19 cellular contexts compared by ENCODE assay signal in the genomic region with DNA sequence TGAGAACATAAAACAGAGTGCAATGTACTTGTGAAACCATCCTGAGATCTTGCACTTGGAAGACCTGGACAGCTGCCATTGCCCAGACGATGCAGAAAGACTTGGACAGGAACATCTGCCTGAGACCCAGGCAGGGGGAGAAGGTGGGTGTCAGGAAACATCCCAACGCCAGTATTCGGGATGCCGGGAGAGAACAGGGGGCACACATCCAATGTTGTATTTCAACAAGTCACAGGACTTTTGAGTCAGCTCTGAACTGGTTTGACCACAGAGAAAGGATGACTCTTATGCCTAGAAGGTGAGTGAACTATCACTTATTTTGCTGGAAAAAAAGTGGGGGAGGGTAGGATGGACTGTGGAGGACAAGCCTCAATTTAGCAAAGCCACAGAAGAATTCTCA.
A peak's percentile ranks its signal among the peaks of the same experiment; 100 is the strongest.
DNase-seq lines count a peak whose midpoint lies in the region; ATAC-seq and TF ChIP-seq lines count a peak whose summit lies in the region.
"Had no signal": no experiment of that assay in that cellular context is flagged by ENCODE, and none has a peak within 500 bp of the region (broad histone marks: within the 10 kb centered on the region; RNA-seq: fewer than 3 reads in every experiment).

No MANE protein-coding gene starts in this region.

- no peak overlapping the region for H3K14ac ChIP-seq in neuronal stem cell (ENCODE audit: low read length)

- no peak overlapping the region for H3K4me2 ChIP-seq in neuronal stem cell (ENCODE audit: insufficient read depth, low read length, poor library complexity, severe bottlenecking)
- H3K4me2 ChIP-seq: SK-N-SH had no signal

- H3K36me3 ChIP-seq in gastroesophageal sphincter (no peaks in the 10 kb centered on the region), neuronal stem cell (replicated peaks in 1 of 2; ENCODE audit: control insufficient read depth in 2 of 2, insufficient read depth in 2 of 2, low read length in 2 of 2) (peaks cover 0 to 4% of the 10 kb centered on the region in 2 donors)
- H3K36me3 ChIP-seq: gastrocnemius medialis, right lobe of liver had no signal

- no peak overlapping the region for H2AK5ac ChIP-seq in neuronal stem cell (ENCODE audit: low read depth, low read length)

- H3K4me1 ChIP-seq in gastroesophageal sphincter (peaks cover 0 to 48% (median 4%) of the 10 kb centered on the region in 3 donors), neuronal stem cell (ENCODE audit: control insufficient read depth in 2 of 2, insufficient read depth in 1 of 2, low read depth in 1 of 2, low read length in 2 of 2) (no peaks in the 10 kb centered on the region)
- H3K4me1 ChIP-seq: gastrocnemius medialis, right lobe of liver had no signal

- no peak overlapping the region for H3K9ac ChIP-seq in neuronal stem cell (ENCODE audit: low read depth, low read length, poor library complexity)
- H3K9ac ChIP-seq: SK-N-SH had no signal

- peaks cover 12% of the 10 kb centered on the region for H3K4me1 Mint-ChIP-seq in MCF 10A (ENCODE audit: insufficient read depth, unreplicated experiment)
- H3K4me1 Mint-ChIP-seq in stimulated activated effector memory CD8-positive, alpha-beta T cell treated with anti-CD3 and anti-CD28 coated beads, Interleukin-12 subunit alpha, Interleukin-12 subunit beta, amount 100 ng/mL, for 72 hours: peaks cover 4% of the 10 kb centered on the region
- H3K4me1 Mint-ChIP-seq: activated CD4-positive, alpha-beta memory T cell treated with anti-CD3 and anti-CD28 coated beads, Interleukin-2, amount 10 ng/mL, durations not matched to agents 7 days and 5 days had no signal

- no peaks in the 10 kb centered on the region for H3K9me3 Mint-ChIP-seq in MCF 10A (ENCODE audit: unreplicated experiment)
- H3K9me3 Mint-ChIP-seq in stimulated activated effector memory CD8-positive, alpha-beta T cell treated with anti-CD3 and anti-CD28 coated beads, Interleukin-12 subunit alpha, Interleukin-12 subunit beta, amount 100 ng/mL, for 72 hours: no peaks in the 10 kb centered on the region
- H3K9me3 Mint-ChIP-seq: activated CD4-positive, alpha-beta memory T cell treated with anti-CD3 and anti-CD28 coated beads, Interleukin-2, amount 10 ng/mL, durations not matched to agents 7 days and 5 days had no signal

- no peaks in the 10 kb centered on the region for H3K36me3 Mint-ChIP-seq in MCF 10A (ENCODE audit: insufficient read depth, unreplicated experiment)
- H3K36me3 Mint-ChIP-seq in stimulated activated effector memory CD8-positive, alpha-beta T cell treated with anti-CD3 and anti-CD28 coated beads, Interleukin-12 subunit alpha, Interleukin-12 subunit beta, amount 100 ng/mL, for 72 hours: no peaks in the 10 kb centered on the region

- TF ChIP-seq CTCF in HFF-Myc (IDR thresholded peaks at IDR 0.05; ENCODE audit: low read depth, low read length, missing control alignments) (no peak), MCF 10A (IDR thresholded peaks at IDR 0.05; ENCODE audit: unreplicated experiment) (no peak), gastroesophageal sphincter (IDR thresholded peaks at IDR 0.05) (no peak)

- no peak for TF ChIP-seq POLR2A in gastroesophageal sphincter (IDR thresholded peaks at IDR 0.05)

- POLR2A ChIA-PET in MCF 10A (lab: Yijun Ruan, JAX): interaction anchor here (0.6 kb wide), 1 partner anchor 9 kb away, joined by 3 read pairs; no protein-coding TSS in a partner anchor
- POLR2A ChIA-PET in HEK293T (lab: Yijun Ruan, JAX): interaction anchor here (0.8 kb wide), 1 partner anchor 9 kb away, joined by 3 read pairs; no protein-coding TSS in a partner anchor

- no peak overlapping the region for H4K91ac ChIP-seq in neuronal stem cell (ENCODE audit: low read depth, low read length, poor library complexity)

- no peak for DNase-seq in HFF-Myc (ENCODE audit: extremely low read depth, low read depth)
- peak; percentile 56 for DNase-seq in MCF 10A (ENCODE audit: unreplicated experiment)
- DNase-seq in stimulated activated effector memory CD8-positive, alpha-beta T cell treated with anti-CD3 and anti-CD28 coated beads, Interleukin-12 subunit alpha, Interleukin-12 subunit beta, amount 100 ng/mL, for 72 hours (ENCODE audit: low spot score in 2 of 2): no peak
- DNase-seq in NOMO-1 treated with dmso at 0.1 percent for 144 hours (lab: John Stamatoyannopoulos, UW; ENCODE audit: unreplicated experiment): no peak
- DNase-seq in NCI-H2227 treated with DMSO at 0.1 percent for 48 hours (lab: John Stamatoyannopoulos, UW): no peak
- no peak for DNase-seq in neuronal stem cell (ENCODE audit: low spot score)
- no peak for DNase-seq in HEK293T (ENCODE audit: extremely low spot score)
- DNase-seq: activated CD4-positive, alpha-beta memory T cell treated with anti-CD3 and anti-CD28 coated beads, Interleukin-2, amount 10 ng/mL, durations not matched to agents 7 days and 5 days; dermis blood vessel endothelial cell; DND-41; KBM-7; NCI-H1417; nephron progenitor cell; right lobe of liver; stimulated activated naive CD4-positive, alpha-beta T cell treated with Interleukin-2 at 50 U/mL for 16 hours had no signal

- H4K8ac ChIP-seq in neuronal stem cell (ENCODE audit: low read depth, low read length): no peak overlapping the region

- peaks cover 7% of the 10 kb centered on the region for H3K79me1 ChIP-seq in neuronal stem cell (ENCODE audit: low read depth, low read length)

- no peak overlapping the region for H2AFZ ChIP-seq in neuronal stem cell (ENCODE audit: low read length)

- no CpG with 5 or more reads among the region's 4 CpGs for WGBS in gastroesophageal sphincter (ENCODE audit: low coverage in 1 of 2), 2 donors
- no CpG with 5 or more reads among the region's 4 CpGs for WGBS in neuronal stem cell (ENCODE audit: extremely low coverage in 2 of 2, insufficient read length in 2 of 2, insufficient replicate concordance in 1 of 2), 2 donors

- no peak overlapping the region for H3K23ac ChIP-seq in neuronal stem cell (ENCODE audit: low read depth, low read length, poor library complexity)

- CTCF ChIA-PET in MCF 10A (lab: Yijun Ruan, JAX): interaction anchor here (0.5 kb wide), 1 partner anchor 101 kb away, joined by 3 read pairs; no protein-coding TSS in a partner anchor
- CTCF ChIA-PET in HEK293T (lab: Yijun Ruan, JAX): no interaction called here

- H3K4me3 ChIP-seq in HFF-Myc (replicated peaks; ENCODE audit: low read depth, low read length) (peak overlapping the region; percentile 10), gastroesophageal sphincter (no peak overlapping the region), neuronal stem cell (ENCODE audit: low read length in 2 of 2) (no peak overlapping the region)
- H3K4me3 ChIP-seq: gastrocnemius medialis, right lobe of liver had no signal

- no peak overlapping the region for H2BK5ac ChIP-seq in neuronal stem cell (ENCODE audit: low read length)

- H2BK15ac ChIP-seq in neuronal stem cell (ENCODE audit: low read length): no peak overlapping the region

- TF ChIP-seq EP300 in gastroesophageal sphincter (IDR thresholded peaks at IDR 0.05): no peak

- no peak overlapping the region for H2BK120ac ChIP-seq in neuronal stem cell (ENCODE audit: low read depth, low read length)

- no peak overlapping the region for H2BK12ac ChIP-seq in neuronal stem cell (ENCODE audit: low read length)

- H3K27me3 ChIP-seq in gastroesophageal sphincter (no peaks in the 10 kb centered on the region), neuronal stem cell (ENCODE audit: control insufficient read depth in 3 of 3, insufficient read depth in 3 of 3, low read depth in 1 of 3, low read length in 3 of 3) (no peaks in the 10 kb centered on the region)
- H3K27me3 ChIP-seq: gastrocnemius medialis, right lobe of liver had no signal

- H3K4ac ChIP-seq in neuronal stem cell (ENCODE audit: low read length): no peak overlapping the region

- H3K27me3 Mint-ChIP-seq in MCF 10A (ENCODE audit: insufficient read depth, unreplicated experiment): peaks cover 32% of the 10 kb centered on the region

- intact Hi-C loops in MCF 10A (cut with micrococcal nuclease): no loop called here

- BruUV-seq in MCF 10A (replicated peaks; lab: Mats Ljungman, UMichigan): no TSS peak

- H3K4me3 Mint-ChIP-seq in MCF 10A (ENCODE audit: unreplicated experiment): no peak overlapping the region
- H3K4me3 Mint-ChIP-seq in stimulated activated effector memory CD8-positive, alpha-beta T cell treated with anti-CD3 and anti-CD28 coated beads, Interleukin-12 subunit alpha, Interleukin-12 subunit beta, amount 100 ng/mL, for 72 hours: no peak overlapping the region
- H3K4me3 Mint-ChIP-seq: activated CD4-positive, alpha-beta memory T cell treated with anti-CD3 and anti-CD28 coated beads, Interleukin-2, amount 10 ng/mL, durations not matched to agents 7 days and 5 days; nephron progenitor cell had no signal

- H3K9me3 ChIP-seq in gastroesophageal sphincter (no peaks in the 10 kb centered on the region), neuronal stem cell (replicated peaks in 1 of 2; ENCODE audit: control insufficient read depth in 2 of 2, insufficient read depth in 1 of 2, low read depth in 1 of 2, low read length in 2 of 2) (peaks cover 6 to 20% of the 10 kb centered on the region in 2 donors)
- H3K9me3 ChIP-seq: gastrocnemius medialis, right lobe of liver, SK-N-SH had no signal

- ATAC-seq in gastroesophageal sphincter: peak; percentile 54
- peak; percentile 53 for ATAC-seq in stimulated activated effector memory CD8-positive, alpha-beta T cell treated with anti-CD3 and anti-CD28 coated beads, Interleukin-12 subunit alpha, Interleukin-12 subunit beta, amount 100 ng/mL, for 72 hours

- no peak overlapping the region for H3K27ac Mint-ChIP-seq in MCF 10A (ENCODE audit: low read depth, unreplicated experiment)
- no peak overlapping the region for H3K27ac Mint-ChIP-seq in stimulated activated effector memory CD8-positive, alpha-beta T cell treated with anti-CD3 and anti-CD28 coated beads, Interleukin-12 subunit alpha, Interleukin-12 subunit beta, amount 100 ng/mL, for 72 hours
- H3K27ac Mint-ChIP-seq: activated CD4-positive, alpha-beta memory T cell treated with anti-CD3 and anti-CD28 coated beads, Interleukin-2, amount 10 ng/mL, durations not matched to agents 7 days and 5 days; nephron progenitor cell had no signal

- peak overlapping the region in 3 of 4 donors; percentile 21 to 57 (median 38) for H3K27ac ChIP-seq in gastroesophageal sphincter
- no peak overlapping the region for H3K27ac ChIP-seq in neuronal stem cell (replicated peaks; ENCODE audit: low read length)
- H3K27ac ChIP-seq: C4-2B, gastrocnemius medialis, right lobe of liver had no signal

- H3K18ac ChIP-seq in neuronal stem cell (ENCODE audit: low read length): no peak overlapping the region

TF ChIP-seq in HEK293T, 16 proteins besides CTCF, POLR2A, EP300 and RAD21 (continues in another document):
- no peak for TF ChIP-seq SP1 (IDR thresholded peaks at IDR 0.05)
- TF ChIP-seq SUZ12 (IDR thresholded peaks at IDR 0.05): no peak
- TF ChIP-seq, protein P1, sequence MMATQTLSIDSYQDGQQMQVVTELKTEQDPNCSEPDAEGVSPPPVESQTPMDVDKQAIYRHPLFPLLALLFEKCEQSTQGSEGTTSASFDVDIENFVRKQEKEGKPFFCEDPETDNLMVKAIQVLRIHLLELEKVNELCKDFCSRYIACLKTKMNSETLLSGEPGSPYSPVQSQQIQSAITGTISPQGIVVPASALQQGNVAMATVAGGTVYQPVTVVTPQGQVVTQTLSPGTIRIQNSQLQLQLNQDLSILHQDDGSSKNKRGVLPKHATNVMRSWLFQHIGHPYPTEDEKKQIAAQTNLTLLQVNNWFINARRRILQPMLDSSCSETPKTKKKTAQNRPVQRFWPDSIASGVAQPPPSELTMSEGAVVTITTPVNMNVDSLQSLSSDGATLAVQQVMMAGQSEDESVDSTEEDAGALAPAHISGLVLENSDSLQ (IDR thresholded peaks at IDR 0.05): no peak
- no peak for TF ChIP-seq ELF4 (IDR thresholded peaks at IDR 0.05)
